ENCODE assay signal across 26 cellular contexts in the genomic region with DNA sequence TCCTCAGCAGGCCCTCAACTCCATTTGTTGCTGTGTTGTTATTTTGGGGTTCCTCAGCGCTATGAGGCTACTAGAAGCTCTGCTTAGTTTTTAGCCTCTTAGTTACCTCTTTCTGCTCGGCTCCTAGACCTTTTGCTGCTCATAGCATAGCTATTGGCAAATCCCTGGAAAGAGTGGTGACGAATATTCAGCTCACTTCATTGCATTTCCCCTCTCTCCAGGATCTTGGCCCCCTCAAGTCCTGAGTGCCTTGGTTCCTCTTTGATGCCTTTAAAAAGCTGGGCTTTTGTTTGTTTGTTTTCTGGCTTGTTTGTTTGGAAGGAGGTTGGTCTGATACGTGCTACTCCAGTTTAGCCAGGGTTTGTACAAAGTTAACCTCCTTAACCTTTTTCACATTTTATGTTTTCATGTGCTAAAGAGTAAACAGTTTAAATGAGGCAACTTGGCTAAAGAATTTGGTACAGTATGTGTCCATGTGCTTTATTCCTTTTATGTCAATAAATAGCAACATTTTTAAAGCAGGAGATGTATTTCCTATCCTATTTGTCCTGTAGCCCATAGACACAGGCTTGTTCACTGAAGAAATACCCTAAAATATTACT. TPM values are rescaled to one million over a fixed set of nuclear protein-coding genes. Genes with fewer than 3 reads are reported as not detected.
"Had no signal": no experiment of that assay in that cellular context is flagged by ENCODE, and none has a peak within 500 bp of the region (broad histone marks: within the 10 kb centered on the region; RNA-seq: fewer than 3 reads in every experiment).

No MANE protein-coding gene starts in this region.

- H3K27ac ChIP-seq: coronary artery, gastrocnemius medialis, heart right ventricle, left lung, ovary, psoas muscle, skin epidermis, spleen, testis, tibial artery, upper lobe of left lung had no signal

- H3K9me3 ChIP-seq: testis had no signal

- H3K27ac Mint-ChIP-seq: effector memory CD8-positive, alpha-beta T cell; naive thymus-derived CD8-positive, alpha-beta T cell; nephron progenitor cell; stimulated activated memory B cell treated with anti-CD40 and anti-IgM and Interleukin-4, amounts not matched to agents 10 μg/mL and 1 μg/mL and 100 μg/mL, for 72 hours had no signal

- ATAC-seq: effector memory CD8-positive, alpha-beta T cell; gastrocnemius medialis; heart right ventricle; left lung; naive thymus-derived CD8-positive, alpha-beta T cell; psoas muscle; right cardiac atrium; stimulated activated memory B cell treated with anti-CD40 and anti-IgM and Interleukin-4, amounts not matched to agents 10 μg/mL and 1 μg/mL and 100 μg/mL, for 72 hours; stimulated activated naive CD8-positive, alpha-beta T cell treated with anti-CD3 and anti-CD28 coated beads, Interleukin-15, Interleukin-2, amounts not matched to agents 100 U/mL and 50 U/mL, for 24 hours had no signal

- H3K36me3 ChIP-seq: gastrocnemius medialis, left lung, ovary had no signal

- H3K4me1 Mint-ChIP-seq: naive thymus-derived CD8-positive, alpha-beta T cell; nephron progenitor cell; stimulated activated memory B cell treated with anti-CD40 and anti-IgM and Interleukin-4, amounts not matched to agents 10 μg/mL and 1 μg/mL and 100 μg/mL, for 72 hours had no signal

- H3K4me3 Mint-ChIP-seq: effector memory CD8-positive, alpha-beta T cell; naive thymus-derived CD8-positive, alpha-beta T cell; nephron progenitor cell; stimulated activated memory B cell treated with anti-CD40 and anti-IgM and Interleukin-4, amounts not matched to agents 10 μg/mL and 1 μg/mL and 100 μg/mL, for 72 hours had no signal

- H3K4me1 ChIP-seq: testis had no signal

- H3K27me3 ChIP-seq: gastrocnemius medialis, heart right ventricle, left lung, ovary, spleen, testis, tibial artery, upper lobe of left lung had no signal

- H3K4me3 ChIP-seq: coronary artery, gastrocnemius medialis, heart right ventricle, left lung, ovary, psoas muscle, skin epidermis, spleen, testis, tibial artery, upper lobe of left lung had no signal

- H3K36me3 Mint-ChIP-seq: stimulated activated memory B cell treated with anti-CD40 and anti-IgM and Interleukin-4, amounts not matched to agents 10 μg/mL and 1 μg/mL and 100 μg/mL, for 72 hours had no signal

- DNase-seq: effector memory CD8-positive, alpha-beta T cell; gastrocnemius medialis; glutamatergic neuron; heart right ventricle; hippocampal formation; kidney; left lung; mesendoderm; midbrain; naive thymus-derived CD8-positive, alpha-beta T cell; nephron progenitor cell; occipital lobe; ovary; posterior cingulate gyrus; psoas muscle; right cardiac atrium; spleen; stimulated activated CD4-positive, alpha-beta T cell treated with anti-CD3 and anti-CD28 coated beads, Interleukin-4, amount 100 ng/mL, for 4 hours; stimulated activated naive CD8-positive, alpha-beta T cell treated with anti-CD3 and anti-CD28 coated beads, Interleukin-15, Interleukin-2, amounts not matched to agents 100 U/mL and 50 U/mL, for 24 hours; substantia nigra; testis; tibial artery; upper lobe of left lung had no signal

RNA-seq across cellular contexts. Expression of gene SMAD1, which starts 31.5 kb away (rescaled TPM):
- total RNA-seq: naive thymus-derived CD8-positive, alpha-beta T cell had no signal
